ENCODE assay signal across 17 cellular contexts in genomic region chr20:49160057-49160929, GRCh38. TPM values are rescaled to one million over a fixed set of nuclear protein-coding genes. Genes with fewer than 3 reads are reported as not detected.
A peak's percentile ranks its signal among the peaks of the same experiment; 100 is the strongest.
DNase-seq lines count a peak whose midpoint lies in the region; ATAC-seq, FAIRE-seq and TF ChIP-seq lines count a peak whose summit lies in the region.
"Had no signal": no experiment of that assay in that cellular context is flagged by ENCODE, and none has a peak within 500 bp of the region (broad histone marks: within the 10 kb centered on the region; RNA-seq: fewer than 3 reads in every experiment).

No MANE protein-coding gene starts in this region.

- H2BK15ac ChIP-seq in mesenchymal stem cell (ENCODE audit: low read depth, poor library complexity, severe bottlenecking), result no peak overlapping the region

- no peak for ATAC-seq in HepG2
- ATAC-seq in right lobe of liver, result no peak
- no peak for ATAC-seq in activated naive CD8-positive, alpha-beta T cell treated with anti-CD3 and anti-CD28 coated beads, Interleukin-2, amount 50 U/mL, for 24 hours
- ATAC-seq in stimulated activated effector memory CD8-positive, alpha-beta T cell treated with anti-CD3 and anti-CD28 coated beads, Interleukin-12 subunit alpha, Interleukin-12 subunit beta, amount 100 ng/mL, for 72 hours, result no peak
- ATAC-seq in stimulated activated memory B cell treated with anti-CD40 and anti-IgM and Interleukin-4, amounts not matched to agents 10 μg/mL and 1 μg/mL and 100 μg/mL, for 72 hours, result no peak
- ATAC-seq: gastroesophageal sphincter had no signal

- peaks cover 44% of the 10 kb centered on the region for H3K4me1 Mint-ChIP-seq in activated naive CD8-positive, alpha-beta T cell treated with anti-CD3 and anti-CD28 coated beads, Interleukin-2, amount 50 U/mL, for 24 hours
- H3K4me1 Mint-ChIP-seq in stimulated activated effector memory CD8-positive, alpha-beta T cell treated with anti-CD3 and anti-CD28 coated beads, Interleukin-12 subunit alpha, Interleukin-12 subunit beta, amount 100 ng/mL, for 72 hours, result peaks cover 36% of the 10 kb centered on the region
- peaks cover 26% of the 10 kb centered on the region for H3K4me1 Mint-ChIP-seq in stimulated activated memory B cell treated with anti-CD40 and anti-IgM and Interleukin-4, amounts not matched to agents 10 μg/mL and 1 μg/mL and 100 μg/mL, for 72 hours

- CTCF ChIA-PET in HepG2 (lab: Yijun Ruan, JAX; ENCODE audit: low intra/inter-chr PET ratio, low total read pairs), result no interaction called here
- CTCF ChIA-PET in OCI-LY7 (lab: Charles Lee; ENCODE audit: unreplicated experiment), result no interaction called here

- TF ChIP-seq POLR2A in HepG2 (IDR thresholded peaks at IDR 0.05; ENCODE audit: insufficient read depth in 1 of 2, low read depth in 2 of 2, low read length in 2 of 2) (no peak), right lobe of liver (IDR thresholded peaks at IDR 0.05) (no peak)

- no peak overlapping the region for H3K23ac ChIP-seq in mesenchymal stem cell (ENCODE audit: low read length in 2 of 2)

- peaks cover 28% of the 10 kb centered on the region for H3K36me3 Mint-ChIP-seq in activated naive CD8-positive, alpha-beta T cell treated with anti-CD3 and anti-CD28 coated beads, Interleukin-2, amount 50 U/mL, for 24 hours (ENCODE audit: low read depth)
- H3K36me3 Mint-ChIP-seq in stimulated activated effector memory CD8-positive, alpha-beta T cell treated with anti-CD3 and anti-CD28 coated beads, Interleukin-12 subunit alpha, Interleukin-12 subunit beta, amount 100 ng/mL, for 72 hours, result peaks cover 100% of the 10 kb centered on the region
- H3K36me3 Mint-ChIP-seq in stimulated activated memory B cell treated with anti-CD40 and anti-IgM and Interleukin-4, amounts not matched to agents 10 μg/mL and 1 μg/mL and 100 μg/mL, for 72 hours, result peaks cover 7% of the 10 kb centered on the region

- FAIRE-seq in HepG2 (lab: Jason Lieb, UNC), result no peak

- TF ChIP-seq EP300 in HepG2 (IDR thresholded peaks at IDR 0.05; ENCODE audit: low read depth in 2 of 2, low read length in 2 of 2) (no peak), HepG2 (CRISPR knock-in tag; IDR thresholded peaks at IDR 0.05; ENCODE audit: borderline replicate concordance) (no peak)

- H2AK5ac ChIP-seq in mesenchymal stem cell (ENCODE audit: low read length, severe bottlenecking), result no peak overlapping the region

- H3K9me3 Mint-ChIP-seq in activated naive CD8-positive, alpha-beta T cell treated with anti-CD3 and anti-CD28 coated beads, Interleukin-2, amount 50 U/mL, for 24 hours, result no peaks in the 10 kb centered on the region
- H3K9me3 Mint-ChIP-seq in stimulated activated effector memory CD8-positive, alpha-beta T cell treated with anti-CD3 and anti-CD28 coated beads, Interleukin-12 subunit alpha, Interleukin-12 subunit beta, amount 100 ng/mL, for 72 hours, result no peaks in the 10 kb centered on the region
- no peaks in the 10 kb centered on the region for H3K9me3 Mint-ChIP-seq in stimulated activated memory B cell treated with anti-CD40 and anti-IgM and Interleukin-4, amounts not matched to agents 10 μg/mL and 1 μg/mL and 100 μg/mL, for 72 hours
- H3K9me3 Mint-ChIP-seq: memory B cell had no signal

- H4K91ac ChIP-seq in mesenchymal stem cell (ENCODE audit: low read length), result no peak overlapping the region

- peaks cover 37% of the 10 kb centered on the region for H3K79me1 ChIP-seq in mesenchymal stem cell (replicated peaks; ENCODE audit: low read length, poor library complexity, severe bottlenecking)

- H3K27me3 Mint-ChIP-seq in activated naive CD8-positive, alpha-beta T cell treated with anti-CD3 and anti-CD28 coated beads, Interleukin-2, amount 50 U/mL, for 24 hours, result no peaks in the 10 kb centered on the region
- no peaks in the 10 kb centered on the region for H3K27me3 Mint-ChIP-seq in stimulated activated memory B cell treated with anti-CD40 and anti-IgM and Interleukin-4, amounts not matched to agents 10 μg/mL and 1 μg/mL and 100 μg/mL, for 72 hours
- H3K27me3 Mint-ChIP-seq: memory B cell had no signal

- H2BK120ac ChIP-seq in mesenchymal stem cell (ENCODE audit: low read depth, low read length), result no peak overlapping the region

- no peak overlapping the region for H4K8ac ChIP-seq in mesenchymal stem cell (ENCODE audit: low read length)

- H3K4me3 Mint-ChIP-seq in activated naive CD8-positive, alpha-beta T cell treated with anti-CD3 and anti-CD28 coated beads, Interleukin-2, amount 50 U/mL, for 24 hours, result no peak overlapping the region
- no peak overlapping the region for H3K4me3 Mint-ChIP-seq in stimulated activated effector memory CD8-positive, alpha-beta T cell treated with anti-CD3 and anti-CD28 coated beads, Interleukin-12 subunit alpha, Interleukin-12 subunit beta, amount 100 ng/mL, for 72 hours
- H3K4me3 Mint-ChIP-seq in stimulated activated memory B cell treated with anti-CD40 and anti-IgM and Interleukin-4, amounts not matched to agents 10 μg/mL and 1 μg/mL and 100 μg/mL, for 72 hours, result no peak overlapping the region
- H3K4me3 Mint-ChIP-seq: memory B cell had no signal

- TF ChIP-seq CTCF in HepG2 (CRISPR knock-in tag; IDR thresholded peaks at IDR 0.05), result no peak
- no peak for TF ChIP-seq CTCF in right lobe of liver (IDR thresholded peaks at IDR 0.05)
- TF ChIP-seq CTCF in OCI-LY7 (conservative IDR thresholded peaks at IDR 0.05; ENCODE audit: low read length), result no peak

- peaks cover 18 to 36% of the 10 kb centered on the region in 2 experiments for H3K36me3 ChIP-seq in HepG2 (replicated peaks in 1 of 2; ENCODE audit: control insufficient read depth in 1 of 2, insufficient read depth in 2 of 2, low read length in 2 of 2)
- peaks cover 0 to 23% (median 0%) of the 10 kb centered on the region in 4 donors for H3K36me3 ChIP-seq in right lobe of liver
- peaks cover 70% of the 10 kb centered on the region for H3K36me3 ChIP-seq in OCI-LY7 (ENCODE audit: insufficient read depth, low read length)
- peaks cover 17 to 41% of the 10 kb centered on the region in 2 experiments for H3K36me3 ChIP-seq in mesenchymal stem cell (ENCODE audit: control insufficient read depth in 1 of 2, insufficient read depth in 2 of 2, low read depth in 1 of 2, low read length in 2 of 2)

- H2BK12ac ChIP-seq in mesenchymal stem cell (ENCODE audit: low read length in 2 of 2), result no peak overlapping the region

- H3K4me1 ChIP-seq in HepG2 (ENCODE audit: insufficient read depth, low read length) (peaks cover 68% of the 10 kb centered on the region), right lobe of liver (no peaks in the 10 kb centered on the region), OCI-LY7 (ENCODE audit: insufficient read depth, low read length, poor library complexity, severe bottlenecking) (no peaks in the 10 kb centered on the region), mesenchymal stem cell (ENCODE audit: control insufficient read depth, insufficient read depth, low read depth, low read length) (no peaks in the 10 kb centered on the region)

- H4K20me1 ChIP-seq in HepG2 (ENCODE audit: insufficient read depth, low read length) (peaks cover 56% of the 10 kb centered on the region), OCI-LY7 (ENCODE audit: insufficient read depth, low read length) (no peaks in the 10 kb centered on the region)

- H3K4me3 ChIP-seq in HepG2 (replicated peaks in 1 of 3; ENCODE audit: insufficient read depth in 1 of 3, low read depth in 2 of 3, low read length in 3 of 3) (no peak overlapping the region), right lobe of liver (no peak overlapping the region), OCI-LY7 (ENCODE audit: low read depth, low read length, poor library complexity, severe bottlenecking) (no peak overlapping the region), mesenchymal stem cell (ENCODE audit: insufficient read depth in 1 of 2, low read depth in 1 of 2, low read length in 2 of 2) (no peak overlapping the region)
- H3K4me3 ChIP-seq: dorsolateral prefrontal cortex, gastroesophageal sphincter had no signal

- H2AFZ ChIP-seq in HepG2 (ENCODE audit: low read length) (no peak overlapping the region), OCI-LY7 (ENCODE audit: low read length) (no peak overlapping the region), mesenchymal stem cell (ENCODE audit: low read depth, low read length) (no peak overlapping the region)

- H2BK5ac ChIP-seq in mesenchymal stem cell (ENCODE audit: low read depth, low read length, poor library complexity, severe bottlenecking), result no peak overlapping the region

- DNase-seq in HepG2 (ENCODE audit: low spot score) (no peak), right lobe of liver (no peak), OCI-LY7 (ENCODE audit: low spot score) (no peak), mesenchymal stem cell (no peak), NCI-H2227 (lab: John Stamatoyannopoulos, UW; ENCODE audit: unreplicated experiment) (no peak)
- DNase-seq in activated naive CD8-positive, alpha-beta T cell treated with anti-CD3 and anti-CD28 coated beads, Interleukin-2, amount 50 U/mL, for 24 hours, result no peak
- DNase-seq in stimulated activated effector memory CD8-positive, alpha-beta T cell treated with anti-CD3 and anti-CD28 coated beads, Interleukin-12 subunit alpha, Interleukin-12 subunit beta, amount 100 ng/mL, for 72 hours (ENCODE audit: low spot score in 2 of 2), result no peak
- DNase-seq: amygdala, caudate nucleus, dorsolateral prefrontal cortex, kidney glomerular epithelial cell, NCI-H2107, NCI-H526, SHP77 had no signal

- in situ Hi-C loops in HepG2 (cut with HindIII; ENCODE audit: extremely low pct_ligation_motif_present, low pct_unique_long_range_greater_than_20kb), result no loop called here

- POLR2A ChIA-PET in HepG2 (lab: Yijun Ruan, JAX), result interaction anchor here (0.6 to 1.5 kb wide), 3 partner anchors 8 to 62 kb away, joined by 3 to 6 read pairs (median 5); no protein-coding TSS in a partner anchor
- POLR2A ChIA-PET in OCI-LY7 (lab: Charles Lee), result interaction anchor here (0.5 to 0.7 kb wide), 3 partner anchors 10 to 87 kb away, joined by 3 to 4 read pairs (median 4); no protein-coding TSS in a partner anchor

- intact Hi-C loops in HepG2 (cut with micrococcal nuclease; ENCODE audit: unreplicated experiment) (loop anchor here (2.0 kb wide), 1 partner anchor 25 kb away; no protein-coding TSS in a partner anchor), right lobe of liver (cut with DNase I) (no loop called here), OCI-LY7 (cut with micrococcal nuclease; ENCODE audit: unreplicated experiment) (no loop called here)

- H3K4me2 ChIP-seq in HepG2 (ENCODE audit: low read depth, low read length) (0 out of 2 replicates have a peak overlapping the region, but pooled peaks have one; percentile 61), OCI-LY7 (ENCODE audit: low read length) (no peak overlapping the region), mesenchymal stem cell (ENCODE audit: low read length, poor library complexity, severe bottlenecking) (no peak overlapping the region)

- H3K27me3 ChIP-seq in HepG2 (ENCODE audit: control insufficient read depth in 1 of 2, insufficient read depth in 2 of 2, low read length in 2 of 2) (no peaks in the 10 kb centered on the region), right lobe of liver (no peaks in the 10 kb centered on the region), mesenchymal stem cell (ENCODE audit: control insufficient read depth in 1 of 2, insufficient read depth in 1 of 2, low read length in 2 of 2) (no peaks in the 10 kb centered on the region)
- H3K27me3 ChIP-seq: dorsolateral prefrontal cortex, gastroesophageal sphincter had no signal

- no peaks in the 10 kb centered on the region for H3K9me2 ChIP-seq in OCI-LY7 (ENCODE audit: insufficient read depth, low read length)

- no peak overlapping the region for H3K4ac ChIP-seq in mesenchymal stem cell (ENCODE audit: low read depth in 1 of 2, low read length in 2 of 2)

- TSS peak; percentile 38 for BruUV-seq in HepG2 (replicated peaks; lab: Mats Ljungman, UMichigan)
- BruUV-seq in OCI-LY7 (replicated peaks; lab: Mats Ljungman, UMichigan), result TSS peak; percentile 45

- no peak overlapping the region for H3K9ac ChIP-seq in HepG2 (ENCODE audit: insufficient read depth, low read depth, low read length)
- no peak overlapping the region for H3K9ac ChIP-seq in mesenchymal stem cell (ENCODE audit: low read length)

- TF ChIP-seq RAD21 in HepG2 (CRISPR knock-in tag; IDR thresholded peaks at IDR 0.05), result no peak

- H3K9me3 ChIP-seq in HepG2 (ENCODE audit: low read length) (no peaks in the 10 kb centered on the region), right lobe of liver (no peaks in the 10 kb centered on the region), OCI-LY7 (ENCODE audit: low read length) (no peaks in the 10 kb centered on the region), mesenchymal stem cell (ENCODE audit: control insufficient read depth, low read length) (no peaks in the 10 kb centered on the region)
- H3K9me3 ChIP-seq: gastroesophageal sphincter had no signal

- WGBS in HepG2 (ENCODE audit: low lambda C conversion rate), result 96% methylated on average over 9 of the region's 9 CpGs
- 77% methylated on average over 8 of the region's 9 CpGs for WGBS in right lobe of liver (ENCODE audit: insufficient coverage, low coverage, low lambda C conversion rate, missing lambda C conversion rate)
- 97% methylated on average over 4 of the region's 9 CpGs for WGBS in mesenchymal stem cell

- no peak overlapping the region for H3K18ac ChIP-seq in mesenchymal stem cell (ENCODE audit: low read depth in 1 of 2, low read length in 2 of 2)

- H3K14ac ChIP-seq in mesenchymal stem cell (ENCODE audit: low read length in 2 of 2), result no peak overlapping the region

- H3K27ac Mint-ChIP-seq in activated naive CD8-positive, alpha-beta T cell treated with anti-CD3 and anti-CD28 coated beads, Interleukin-2, amount 50 U/mL, for 24 hours, result peak overlapping the region; percentile 32
- H3K27ac Mint-ChIP-seq in stimulated activated effector memory CD8-positive, alpha-beta T cell treated with anti-CD3 and anti-CD28 coated beads, Interleukin-12 subunit alpha, Interleukin-12 subunit beta, amount 100 ng/mL, for 72 hours, result peak overlapping the region; percentile 69
- no peak overlapping the region for H3K27ac Mint-ChIP-seq in stimulated activated memory B cell treated with anti-CD40 and anti-IgM and Interleukin-4, amounts not matched to agents 10 μg/mL and 1 μg/mL and 100 μg/mL, for 72 hours

- peaks cover 91% of the 10 kb centered on the region for H3K79me2 ChIP-seq in HepG2 (ENCODE audit: insufficient read depth, low read length)
- peaks cover 17% of the 10 kb centered on the region; the same call in 1 of the 2 replicates for H3K79me2 ChIP-seq in OCI-LY7 (ENCODE audit: insufficient read depth, low read depth, low read length)

- H3K27ac ChIP-seq in HepG2 (ENCODE audit: extremely low read length, insufficient read depth, low read length) (peak overlapping the region; percentile 69), right lobe of liver (no peak overlapping the region), OCI-LY7 (ENCODE audit: low read depth, low read length, poor library complexity, severe bottlenecking) (no peak overlapping the region), mesenchymal stem cell (ENCODE audit: low read length, poor library complexity, severe bottlenecking) (no peak overlapping the region)
- H3K27ac ChIP-seq: dorsolateral prefrontal cortex, gastroesophageal sphincter had no signal

RNA-seq across cellular contexts. Expression of gene STAU1, which starts 27.8 kb away (rescaled TPM):
- total RNA-seq in HepG2 (2016; rRNA removed; fragmentation: Illumina TruSeq; extraction: Trizol) (119 and 186 TPM in 2 replicates), right lobe of liver (10 to 100 TPM; 53.7 to 96.6 (median 70.4) TPM), OCI-LY7 (2022) (66.8 and 70.2 TPM in 2 replicates)
- 84.1 and 98.9 TPM in 2 replicates for total RNA-seq in HepG2 (2016; cell fraction: cytosol; rRNA removed; fragmentation: Illumina TruSeq; extraction: Trizol; ENCODE audit: low read depth)
- total RNA-seq in HepG2 (2016; cell fraction: insoluble cytoplasmic fraction; rRNA removed; fragmentation: Illumina TruSeq; extraction: Trizol), result 118 and 170 TPM in 2 replicates
- 217 and 243 TPM in 2 replicates for total RNA-seq in HepG2 (2016; cell fraction: membrane; rRNA removed; fragmentation: Illumina TruSeq; extraction: Trizol)
- 77.6 and 86.1 TPM in 2 replicates for total RNA-seq in HepG2 (2016; cell fraction: nucleus; rRNA removed; fragmentation: Illumina TruSeq; extraction: Trizol)
- polyA plus RNA-seq in HepG2 (2011; rRNA removed), result 121 and 133 TPM in 2 replicates
- polyA plus RNA-seq in HepG2 (2011; cell fraction: cytosol; rRNA removed), result 95.5 and 124 TPM in 2 replicates
- polyA plus RNA-seq in HepG2 (2011; cell fraction: nucleus; rRNA removed), result 55.6 and 68.1 TPM in 2 replicates
- 196 and 212 TPM in 2 replicates for polyA plus RNA-seq in HepG2 (2012)
- polyA plus RNA-seq in HepG2 (2016; cell fraction: cytosol; fragmentation: Illumina TruSeq; extraction: Trizol; ENCODE audit: low read depth), result 100 and 110 TPM in 2 replicates
- 241 and 269 TPM in 2 replicates for polyA plus RNA-seq in HepG2 (2016; cell fraction: insoluble cytoplasmic fraction; fragmentation: Illumina TruSeq; extraction: Trizol; ENCODE audit: low read depth)
- polyA plus RNA-seq in HepG2 (2016; cell fraction: membrane; fragmentation: Illumina TruSeq; extraction: Trizol; ENCODE audit: low read depth), result 212 and 250 TPM in 2 replicates
- polyA plus RNA-seq in HepG2 (2016; cell fraction: nucleus; fragmentation: Illumina TruSeq; extraction: Trizol; ENCODE audit: insufficient read depth, low read depth), result 141 and 152 TPM in 2 replicates
- polyA minus RNA-seq in HepG2 (2011; rRNA and poly(A)+ RNA removed; ENCODE audit: low replicate concordance), result 37.2 and 106 TPM in 2 replicates
- polyA minus RNA-seq in HepG2 (2011; cell fraction: cytosol; rRNA and poly(A)+ RNA removed), result 158 and 174 TPM in 2 replicates
- 61.8 and 82.7 TPM in 2 replicates for polyA minus RNA-seq in HepG2 (2011; cell fraction: nucleus; rRNA and poly(A)+ RNA removed)
- total RNA-seq in OCI-LY7 (2014; rRNA removed; shearing (Covaris generic)), result 36.8 and 40.7 TPM in 2 replicates
- 80.8 TPM for polyA plus RNA-seq in mesenchymal stem cell (2013, experiment 1 of 2)
- 80.1 TPM for polyA plus RNA-seq in mesenchymal stem cell (2013, experiment 2 of 2)

RNA-seq across cellular contexts. Expression of gene DDX27, which starts 58.9 kb away (rescaled TPM):
- total RNA-seq in HepG2 (2016; rRNA removed; fragmentation: Illumina TruSeq; extraction: Trizol), result 72.8 and 88.3 TPM in 2 replicates
- 8.9 and 9.5 TPM in 2 replicates for total RNA-seq in HepG2 (2016; cell fraction: cytosol; rRNA removed; fragmentation: Illumina TruSeq; extraction: Trizol; ENCODE audit: low read depth)
- total RNA-seq in HepG2 (2016; cell fraction: insoluble cytoplasmic fraction; rRNA removed; fragmentation: Illumina TruSeq; extraction: Trizol), result 75.2 and 79.2 TPM in 2 replicates
- total RNA-seq in HepG2 (2016; cell fraction: membrane; rRNA removed; fragmentation: Illumina TruSeq; extraction: Trizol), result 14.0 and 18.2 TPM in 2 replicates
- 44.4 and 46.5 TPM in 2 replicates for total RNA-seq in HepG2 (2016; cell fraction: nucleus; rRNA removed; fragmentation: Illumina TruSeq; extraction: Trizol)
- polyA plus RNA-seq in HepG2 (2011; rRNA removed), result 42.6 and 48.0 TPM in 2 replicates
- polyA plus RNA-seq in HepG2 (2011; cell fraction: cytosol; rRNA removed), result 38.6 and 49.4 TPM in 2 replicates
- polyA plus RNA-seq in HepG2 (2011; cell fraction: nucleus; rRNA removed), result 62.5 and 66.4 TPM in 2 replicates
- polyA plus RNA-seq in HepG2 (2012), result 35.3 and 37.4 TPM in 2 replicates
- polyA plus RNA-seq in HepG2 (2016; cell fraction: cytosol; fragmentation: Illumina TruSeq; extraction: Trizol; ENCODE audit: low read depth), result 4.7 and 5.9 TPM in 2 replicates
- polyA plus RNA-seq in HepG2 (2016; cell fraction: insoluble cytoplasmic fraction; fragmentation: Illumina TruSeq; extraction: Trizol; ENCODE audit: low read depth), result 85.6 and 97.5 TPM in 2 replicates
- polyA plus RNA-seq in HepG2 (2016; cell fraction: membrane; fragmentation: Illumina TruSeq; extraction: Trizol; ENCODE audit: low read depth), result 8.4 and 10.7 TPM in 2 replicates
- 80.8 and 84.7 TPM in 2 replicates for polyA plus RNA-seq in HepG2 (2016; cell fraction: nucleus; fragmentation: Illumina TruSeq; extraction: Trizol; ENCODE audit: insufficient read depth, low read depth)
- polyA minus RNA-seq in HepG2 (2011; rRNA and poly(A)+ RNA removed; ENCODE audit: low replicate concordance), result 76.4 and 94.7 TPM in 2 replicates
- polyA minus RNA-seq in HepG2 (2011; cell fraction: cytosol; rRNA and poly(A)+ RNA removed), result 26.3 and 26.8 TPM in 2 replicates
- polyA minus RNA-seq in HepG2 (2011; cell fraction: nucleus; rRNA and poly(A)+ RNA removed), result 33.9 and 44.4 TPM in 2 replicates
- total RNA-seq in right lobe of liver, result 10 to 100 TPM in 5 of 6 experiments, 1 to 10 TPM in 1; 7.6 to 15.7 (median 11.6) TPM
- 48.2 and 53.9 TPM in 2 replicates for total RNA-seq in OCI-LY7 (2014; rRNA removed; shearing (Covaris generic))
- 54.3 and 57.0 TPM in 2 replicates for total RNA-seq in OCI-LY7 (2022)
- polyA plus RNA-seq in mesenchymal stem cell (2013, experiment 1 of 2), result 34.0 TPM
- 31.9 TPM for polyA plus RNA-seq in mesenchymal stem cell (2013, experiment 2 of 2)
